18 cellular contexts compared by ENCODE assay signal in the genomic region with DNA sequence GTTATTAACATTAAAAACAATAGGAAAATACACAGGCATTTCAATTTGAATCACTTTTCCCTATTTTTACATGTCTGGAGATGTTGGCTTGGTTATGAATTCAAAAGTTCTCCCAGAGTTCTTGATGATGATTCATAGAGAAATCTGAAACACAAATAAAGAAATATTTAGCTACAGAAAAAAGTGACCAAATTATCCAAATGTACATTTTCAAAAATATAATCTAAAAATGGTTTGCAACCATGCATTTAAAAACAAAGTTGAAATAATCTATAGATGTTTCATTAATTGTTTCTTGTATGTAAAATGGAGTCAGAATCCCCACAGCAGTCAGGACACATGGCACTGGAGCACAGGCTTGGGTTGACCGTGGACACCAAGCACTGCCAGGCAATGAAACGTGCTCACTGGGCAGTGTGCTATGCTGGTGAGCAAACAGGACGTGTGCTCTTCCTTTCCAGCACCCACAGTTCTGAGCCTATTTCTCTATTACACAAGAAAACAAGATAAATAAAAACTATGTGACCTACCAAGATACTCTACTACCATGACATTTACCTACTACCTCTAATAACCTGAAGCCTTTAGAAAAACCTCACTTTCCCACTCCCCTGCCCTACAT. TPM values are rescaled to one million over a fixed set of nuclear protein-coding genes. Genes with fewer than 3 reads are reported as not detected.
"Had no signal": no experiment of that assay in that cellular context is flagged by ENCODE, and none has a peak within 500 bp of the region (broad histone marks: within the 10 kb centered on the region; RNA-seq: fewer than 3 reads in every experiment).

No MANE protein-coding gene starts in this region.

- H3K36me3 ChIP-seq: brain microvascular endothelial cell, uterus had no signal

- H3K27me3 Mint-ChIP-seq: activated CD4-positive, alpha-beta T cell treated with anti-CD3 and anti-CD28 coated beads, Interleukin-2, amount 10 ng/mL, durations not matched to agents 24 days and 14 days; activated naive CD8-positive, alpha-beta T cell treated with anti-CD3 and anti-CD28 coated beads, Interleukin-2, amount 10 ng/mL, durations not matched to agents 7 days and 5 days; dendritic cell treated with granulocyte-macrophage colony-stimulating factor and Interleukin-4, amounts not matched to agents 40 ng/mL and 50 ng/mL, for 4 days; memory B cell; naive thymus-derived CD8-positive, alpha-beta T cell; stimulated activated memory B cell treated with anti-CD40 and anti-IgM and Interleukin-4, amounts not matched to agents 10 μg/mL and 1 μg/mL and 100 μg/mL, for 72 hours had no signal

- FAIRE-seq: keratinocyte, TTC549 had no signal

- H3K4me3 Mint-ChIP-seq: activated CD4-positive, alpha-beta T cell treated with anti-CD3 and anti-CD28 coated beads, Interleukin-2, amount 10 ng/mL, durations not matched to agents 24 days and 14 days; activated naive CD8-positive, alpha-beta T cell treated with anti-CD3 and anti-CD28 coated beads, Interleukin-2, amount 10 ng/mL, durations not matched to agents 7 days and 5 days; dendritic cell treated with granulocyte-macrophage colony-stimulating factor and Interleukin-4, amounts not matched to agents 40 ng/mL and 50 ng/mL, for 4 days; memory B cell; naive thymus-derived CD8-positive, alpha-beta T cell; stimulated activated memory B cell treated with anti-CD40 and anti-IgM and Interleukin-4, amounts not matched to agents 10 μg/mL and 1 μg/mL and 100 μg/mL, for 72 hours had no signal

- H3K79me2 ChIP-seq: hepatocyte had no signal

- ATAC-seq: left lung; naive thymus-derived CD8-positive, alpha-beta T cell; stimulated activated memory B cell treated with anti-CD40 and anti-IgM and Interleukin-4, amounts not matched to agents 10 μg/mL and 1 μg/mL and 100 μg/mL, for 72 hours had no signal

- DNase-seq: activated CD4-positive, alpha-beta T cell treated with anti-CD3 and anti-CD28 coated beads, Interleukin-2, amount 10 ng/mL, durations not matched to agents 24 days and 14 days; activated CD4-positive, CD25-positive, alpha-beta regulatory T cell; activated naive CD4-positive, alpha-beta T cell; activated naive CD8-positive, alpha-beta T cell treated with anti-CD3 and anti-CD28 coated beads, Interleukin-2, amount 10 ng/mL, durations not matched to agents 7 days and 5 days; activated T-cell treated with anti-CD3 and anti-CD28 coated beads for 4 hours; brain microvascular endothelial cell; cerebellar nuclear complex; left lung; naive thymus-derived CD8-positive, alpha-beta T cell; retina; tibial artery; uterus had no signal

- H2AFZ ChIP-seq: hepatocyte had no signal

- H3K4me2 ChIP-seq: hepatocyte had no signal

- H3K9me3 ChIP-seq: left lung, tibial artery, uterus had no signal

- H3K4me3 ChIP-seq: hepatocyte, left lung, tibial artery, uterus had no signal

- H3K27ac ChIP-seq: brain microvascular endothelial cell, hepatocyte, left lung, tibial artery, uterus had no signal

- H3K4me1 ChIP-seq: left lung, tibial artery, uterus had no signal

- H3K9me3 Mint-ChIP-seq: activated CD4-positive, alpha-beta T cell treated with anti-CD3 and anti-CD28 coated beads, Interleukin-2, amount 10 ng/mL, durations not matched to agents 24 days and 14 days; activated naive CD8-positive, alpha-beta T cell treated with anti-CD3 and anti-CD28 coated beads, Interleukin-2, amount 10 ng/mL, durations not matched to agents 7 days and 5 days; dendritic cell treated with granulocyte-macrophage colony-stimulating factor and Interleukin-4, amounts not matched to agents 40 ng/mL and 50 ng/mL, for 4 days; memory B cell; naive thymus-derived CD8-positive, alpha-beta T cell; stimulated activated memory B cell treated with anti-CD40 and anti-IgM and Interleukin-4, amounts not matched to agents 10 μg/mL and 1 μg/mL and 100 μg/mL, for 72 hours had no signal

- H3K4me1 Mint-ChIP-seq: activated naive CD8-positive, alpha-beta T cell treated with anti-CD3 and anti-CD28 coated beads, Interleukin-2, amount 10 ng/mL, durations not matched to agents 7 days and 5 days had no signal

- H3K27me3 ChIP-seq: brain microvascular endothelial cell, hepatocyte, left lung, tibial artery, uterus had no signal

- H3K27ac Mint-ChIP-seq: activated CD4-positive, alpha-beta T cell treated with anti-CD3 and anti-CD28 coated beads, Interleukin-2, amount 10 ng/mL, durations not matched to agents 24 days and 14 days; activated naive CD8-positive, alpha-beta T cell treated with anti-CD3 and anti-CD28 coated beads, Interleukin-2, amount 10 ng/mL, durations not matched to agents 7 days and 5 days; dendritic cell treated with granulocyte-macrophage colony-stimulating factor and Interleukin-4, amounts not matched to agents 40 ng/mL and 50 ng/mL, for 4 days; memory B cell; naive thymus-derived CD8-positive, alpha-beta T cell; stimulated activated memory B cell treated with anti-CD40 and anti-IgM and Interleukin-4, amounts not matched to agents 10 μg/mL and 1 μg/mL and 100 μg/mL, for 72 hours had no signal

RNA-seq across cellular contexts. Expression of gene PTPRN2, which starts 44.1 kb away (rescaled TPM):
- polyA plus RNA-seq: keratinocyte had no signal
